Comparison of ENCODE assay signal across 20 cellular contexts in the genomic region with DNA sequence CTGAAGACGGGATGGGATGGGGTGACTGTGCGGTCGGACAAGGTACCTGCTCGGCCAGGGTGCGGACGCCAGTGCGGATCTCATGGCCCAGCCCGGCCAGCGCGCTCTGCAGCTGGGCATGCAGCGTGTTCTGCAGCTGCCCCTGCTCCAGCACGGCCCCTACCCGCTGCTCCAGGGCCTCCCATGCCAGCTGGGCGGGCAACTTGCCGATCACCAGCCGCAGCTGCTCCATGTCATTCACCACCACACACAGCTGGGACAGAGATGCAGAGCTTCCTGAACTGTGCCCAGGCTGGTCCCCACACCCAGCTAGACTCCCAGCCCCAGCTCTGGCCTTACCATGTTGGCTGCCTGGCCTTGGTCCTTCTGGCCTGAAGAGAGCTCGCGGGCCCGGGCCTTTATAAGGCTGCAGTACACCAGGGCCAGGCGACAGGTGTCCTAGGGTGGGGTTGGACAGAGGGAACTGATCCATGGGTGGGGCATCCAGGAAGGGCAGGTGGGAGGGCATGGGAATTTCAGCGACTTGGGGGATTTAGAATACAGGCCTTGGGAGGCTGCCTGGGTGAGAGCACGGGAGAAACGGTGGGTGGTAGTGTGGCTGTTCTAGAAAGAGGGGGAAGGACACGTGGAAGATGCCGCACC. TPM values are rescaled to one million over a fixed set of nuclear protein-coding genes. Genes with fewer than 3 reads are reported as not detected.
A peak's percentile ranks its signal among the peaks of the same experiment; 100 is the strongest.
DNase-seq lines count a peak whose midpoint lies in the region; ATAC-seq, FAIRE-seq and TF ChIP-seq lines count a peak whose summit lies in the region.
"Had no signal": no experiment of that assay in that cellular context is flagged by ENCODE, and none has a peak within 500 bp of the region (broad histone marks: within the 10 kb centered on the region; RNA-seq: fewer than 3 reads in every experiment).

No MANE protein-coding gene starts in this region.

- POLR2A ChIA-PET in H1 (lab: Charles Lee; ENCODE audit: partially characterized antibody) = interaction anchor here (2.1 to 16.0 kb wide), 4 partner anchors 10 to 58 kb away, joined by 7 to 216 read pairs (median 24); partner anchors contain the start of genes UNC13D and WBP2

- TF ChIP-seq POLR2A in H1 (IDR thresholded peaks at IDR 0.05; ENCODE audit: control extremely low read depth in 1 of 2, low read depth in 2 of 2, low read length in 2 of 2) = no peak

- H3K79me1 ChIP-seq in H1 (ENCODE audit: low read depth, low read length) = no peaks in the 10 kb centered on the region

- H2AFZ ChIP-seq in H1 (ENCODE audit: low read length) = no peak overlapping the region

- H3K27me3 Mint-ChIP-seq in activated T-cell treated with anti-CD3 and anti-CD28 coated beads, Interleukin-2, amount 50 U/mL, for 24 hours = no peaks in the 10 kb centered on the region
- no peaks in the 10 kb centered on the region for H3K27me3 Mint-ChIP-seq in stimulated activated memory B cell treated with anti-CD40 and anti-IgM and Interleukin-4, amounts not matched to agents 10 μg/mL and 1 μg/mL and 100 μg/mL, for 72 hours

- H3K4me2 ChIP-seq in H1 (ENCODE audit: insufficient read depth in 1 of 2, low read depth in 2 of 2, low read length in 2 of 2) = no peak overlapping the region

- WGBS in H1 (ENCODE audit: extremely low coverage in 1 of 2, insufficient coverage in 1 of 2, insufficient read length in 1 of 2, insufficient replicate concordance in 2 of 2, low coverage in 1 of 2, low lambda C conversion rate in 2 of 2, missing lambda C conversion rate in 1 of 2), 2 experiments = 95% methylated on average over 25 of the region's 25 CpGs; no CpG with 5 or more reads in 1 of the 2 experiments

- H3K23ac ChIP-seq in H1 (ENCODE audit: insufficient read length) = no peak overlapping the region

- no peak for TF ChIP-seq EP300 in H1 (IDR thresholded peaks at IDR 0.05; ENCODE audit: borderline replicate concordance in 1 of 2, low read depth in 2 of 2, low read length in 2 of 2)

- no peak overlapping the region for H3K9ac ChIP-seq in H1 (replicated peaks in 1 of 4; ENCODE audit: extremely low read depth in 1 of 4, low read depth in 3 of 4, low read length in 3 of 4)

- no peak overlapping the region for H3K4me3 Mint-ChIP-seq in activated T-cell treated with anti-CD3 and anti-CD28 coated beads, Interleukin-2, amount 50 U/mL, for 24 hours
- no peak overlapping the region for H3K4me3 Mint-ChIP-seq in stimulated activated memory B cell treated with anti-CD40 and anti-IgM and Interleukin-4, amounts not matched to agents 10 μg/mL and 1 μg/mL and 100 μg/mL, for 72 hours

- no peak overlapping the region for H4K8ac ChIP-seq in H1 (ENCODE audit: extremely low read depth, insufficient read depth, low read length)

- H3K9me3 ChIP-seq in SJCRH30 (replicated peaks) (no peaks in the 10 kb centered on the region), H1 (ENCODE audit: insufficient read depth in 2 of 2, low read depth in 1 of 2, low read length in 1 of 2) (no peaks in the 10 kb centered on the region), ascending aorta (no peaks in the 10 kb centered on the region)
- H3K9me3 ChIP-seq: heart right ventricle, prostate gland, testis had no signal

- H4K5ac ChIP-seq in H1 (ENCODE audit: insufficient read length, low read depth, low read length) = no peak overlapping the region

- no peak overlapping the region for H3K18ac ChIP-seq in H1 (ENCODE audit: extremely low read depth, low read length)

- H3K4me3 ChIP-seq in SJCRH30 (no peak overlapping the region), H1 (ENCODE audit: extremely low read depth in 1 of 4, insufficient read depth in 2 of 4, low read depth in 3 of 4, low read length in 4 of 4) (no peak overlapping the region), ascending aorta (no peak overlapping the region)
- H3K4me3 ChIP-seq: heart right ventricle, prostate gland, testis had no signal

- no peak overlapping the region for H3K56ac ChIP-seq in H1 (replicated peaks; ENCODE audit: insufficient read length, low read depth, low read length)

- H4K20me1 ChIP-seq in H1 (replicated peaks in 1 of 2; ENCODE audit: control insufficient read depth in 1 of 2, insufficient read depth in 2 of 2, low read length in 2 of 2) = no peaks in the 10 kb centered on the region

- H3K27ac ChIP-seq in SJCRH30 (no peak overlapping the region), H1 (ENCODE audit: low read depth, low read length) (no peak overlapping the region), ascending aorta (no peak overlapping the region)
- H3K27ac ChIP-seq: prostate gland, testis, WERI-Rb-1 had no signal

- H2AK5ac ChIP-seq in H1 (ENCODE audit: low read depth, low read length) = no peak overlapping the region

- no peak overlapping the region for H2BK20ac ChIP-seq in H1 (ENCODE audit: low read length)

- no peaks in the 10 kb centered on the region for H3K27me3 ChIP-seq in SJCRH30
- H3K27me3 ChIP-seq in H1 (replicated peaks in 1 of 4; ENCODE audit: control insufficient read depth in 3 of 4, extremely low read depth in 1 of 4, insufficient read depth in 3 of 4, low read length in 3 of 4) = no peaks in the 10 kb centered on the region
- H3K27me3 ChIP-seq in ascending aorta = no peaks in the 10 kb centered on the region
- H3K27me3 ChIP-seq: heart right ventricle, testis had no signal

- 0 out of 2 replicates have a peak overlapping the region, but pooled peaks have one; percentile 72 for H2BK15ac ChIP-seq in H1 (ENCODE audit: low read length)

- H2BK120ac ChIP-seq in H1 (replicated peaks; ENCODE audit: low read depth, low read length) = no peak overlapping the region

- no peaks in the 10 kb centered on the region; the same call in 1 of the 2 replicates for H3K23me2 ChIP-seq in H1 (ENCODE audit: low read depth, low read length)

- H3K27ac Mint-ChIP-seq in activated T-cell treated with anti-CD3 and anti-CD28 coated beads, Interleukin-2, amount 50 U/mL, for 24 hours = peak overlapping the region; percentile 93
- H3K27ac Mint-ChIP-seq in stimulated activated memory B cell treated with anti-CD40 and anti-IgM and Interleukin-4, amounts not matched to agents 10 μg/mL and 1 μg/mL and 100 μg/mL, for 72 hours = peak overlapping the region; percentile 57

- H3K36me3 ChIP-seq in SJCRH30 = no peaks in the 10 kb centered on the region
- H3K36me3 ChIP-seq in H1 (ENCODE audit: control insufficient read depth in 2 of 4, insufficient read depth in 4 of 4, low read length in 3 of 4) = no peaks in the 10 kb centered on the region
- H3K36me3 ChIP-seq in ascending aorta = peaks cover 17 to 55% of the 10 kb centered on the region in 2 donors
- H3K36me3 ChIP-seq: prostate gland, WERI-Rb-1 had no signal

- intact Hi-C loops in ascending aorta (cut with DNase I) = no loop called here

- CTCF ChIA-PET in H1 (lab: Charles Lee; ENCODE audit: partially characterized antibody) = interaction anchor here (0.5 to 21.9 kb wide), 7 partner anchors 9 to 233 kb away, joined by 3 to 563 read pairs (median 4); partner anchors contain the start of genes SMIM5, UNC13D and WBP2

- FAIRE-seq in H1 (lab: Jason Lieb, UNC) = no peak
- FAIRE-seq: GM18507 had no signal

- H3K79me2 ChIP-seq in H1 (ENCODE audit: control insufficient read depth in 1 of 2, insufficient read depth in 2 of 2, low read length in 2 of 2) = no peaks in the 10 kb centered on the region

- no peak for TF ChIP-seq RAD21 in H1 (IDR thresholded peaks at IDR 0.05 in 1 of 2, conservative IDR thresholded peaks at IDR 0.05 in 1 of 2; ENCODE audit: low read depth in 2 of 2, low read length in 2 of 2)

- peaks cover 12% of the 10 kb centered on the region; the same call in 1 of the 2 replicates for H3K4me1 ChIP-seq in SJCRH30
- peaks cover 0 to 30% (median 21%) of the 10 kb centered on the region in 4 experiments; a peak in 6 of 7 replicates for H3K4me1 ChIP-seq in H1 (replicated peaks in 1 of 4; ENCODE audit: control insufficient read depth in 3 of 4, insufficient read depth in 4 of 4, low read length in 3 of 4)
- H3K4me1 ChIP-seq in ascending aorta = no peaks in the 10 kb centered on the region
- H3K4me1 ChIP-seq: prostate gland had no signal

- peak overlapping the region; percentile 30; the same call in 1 of the 2 replicates for H2BK12ac ChIP-seq in H1 (ENCODE audit: low read depth, low read length)

- H3K9me3 Mint-ChIP-seq in activated T-cell treated with anti-CD3 and anti-CD28 coated beads, Interleukin-2, amount 50 U/mL, for 24 hours = no peaks in the 10 kb centered on the region
- H3K9me3 Mint-ChIP-seq in stimulated activated memory B cell treated with anti-CD40 and anti-IgM and Interleukin-4, amounts not matched to agents 10 μg/mL and 1 μg/mL and 100 μg/mL, for 72 hours = no peaks in the 10 kb centered on the region

- peak overlapping the region; percentile 66; the same call in 1 of the 2 replicates for H2BK5ac ChIP-seq in H1 (ENCODE audit: low read depth, low read length)

- H3K14ac ChIP-seq in H1 (ENCODE audit: insufficient read length) = no peak overlapping the region

- TF ChIP-seq CTCF in H1 (IDR thresholded peaks at IDR 0.05; ENCODE audit: control extremely low read depth in 1 of 3, insufficient read depth in 1 of 3, low read depth in 1 of 3, low read length in 3 of 3) (no peak), ascending aorta (IDR thresholded peaks at IDR 0.05) (no peak)

- no peak overlapping the region for H3K4ac ChIP-seq in H1 (replicated peaks; ENCODE audit: insufficient read length, low read depth, low read length)

- DNase-seq in activated T-cell treated with anti-CD3 and anti-CD28 coated beads, Interleukin-2, amount 50 U/mL, for 24 hours = no peak
- DNase-seq in activated T-cell treated with anti-CD3 and anti-CD28 coated beads for 4 hours = no peak
- peak; percentile 60 to 69 for DNase-seq in SJCRH30
- no peak for DNase-seq in H1 (ENCODE audit: low read depth in 1 of 2, low spot score in 2 of 2)
- DNase-seq in ascending aorta (ENCODE audit: low spot score in 2 of 2) = no peak
- DNase-seq in midbrain (lab: John Stamatoyannopoulos, UW) = no peak
- DNase-seq: ACHN, Calu3, cortex of kidney, heart right ventricle, Kasumi-1, NCI-H187, NCI-H510A, OCI-M1, testis, WERI-Rb-1 had no signal

- H4K91ac ChIP-seq in H1 (replicated peaks; ENCODE audit: insufficient read length, low read length) = peak overlapping the region; percentile 46

- peaks cover 36% of the 10 kb centered on the region for H3K4me1 Mint-ChIP-seq in activated T-cell treated with anti-CD3 and anti-CD28 coated beads, Interleukin-2, amount 50 U/mL, for 24 hours (ENCODE audit: low read depth)
- H3K4me1 Mint-ChIP-seq in stimulated activated memory B cell treated with anti-CD40 and anti-IgM and Interleukin-4, amounts not matched to agents 10 μg/mL and 1 μg/mL and 100 μg/mL, for 72 hours = peaks cover 15% of the 10 kb centered on the region

- ATAC-seq in stimulated activated memory B cell treated with anti-CD40 and anti-IgM and Interleukin-4, amounts not matched to agents 10 μg/mL and 1 μg/mL and 100 μg/mL, for 72 hours = no peak
- no peak for ATAC-seq in GM18870 (IDR thresholded peaks at IDR 0.05; ENCODE audit: unreplicated experiment)

- peaks cover 92% of the 10 kb centered on the region for H3K36me3 Mint-ChIP-seq in activated T-cell treated with anti-CD3 and anti-CD28 coated beads, Interleukin-2, amount 50 U/mL, for 24 hours (ENCODE audit: low read depth)
- H3K36me3 Mint-ChIP-seq in stimulated activated memory B cell treated with anti-CD40 and anti-IgM and Interleukin-4, amounts not matched to agents 10 μg/mL and 1 μg/mL and 100 μg/mL, for 72 hours = peaks cover 65% of the 10 kb centered on the region

RNA-seq across cellular contexts. Expression of gene UNC13D, which starts 9.8 kb away (rescaled TPM):
- 1.4 and 3.2 TPM in 2 replicates for total RNA-seq in SJCRH30 (2014; rRNA removed; shearing (Covaris generic))
- 7.5 and 8.4 TPM in 2 replicates for total RNA-seq in H1 (2021; fragmentation: NEBNext Ultra II Directional; extraction: Animal tissue kit (Norgen Biotek cat#: 25700))
- 3.6 and 5.2 TPM in 2 replicates for polyA plus RNA-seq in H1 (2011; rRNA removed)
- polyA plus RNA-seq in H1 (2011; cell fraction: cytosol; rRNA removed) = 77.7 TPM
- polyA plus RNA-seq in H1 (2011; cell fraction: nucleus; rRNA removed) = 15.5 TPM
- polyA plus RNA-seq in H1 (2012, experiment 1 of 2) = 4.1 to 10.3 TPM (median 7.8 TPM) in 4 replicates
- polyA plus RNA-seq in H1 (2012, experiment 2 of 2) = 1.9 TPM
- polyA plus RNA-seq in H1 (2013, experiment 1 of 2) = 3.7 TPM
- polyA plus RNA-seq in H1 (2013, experiment 2 of 2) = 4.2 TPM
- 1.9 and 2.0 TPM in 2 replicates for polyA minus RNA-seq in H1 (2011; rRNA and poly(A)+ RNA removed)
- 3.7 TPM for polyA minus RNA-seq in H1 (2011; cell fraction: cytosol; rRNA and poly(A)+ RNA removed)
- polyA minus RNA-seq in H1 (2011; cell fraction: nucleus; rRNA and poly(A)+ RNA removed) = 3.7 TPM
- total RNA-seq in ascending aorta = 33.1 TPM

RNA-seq across cellular contexts. Expression of gene WBP2, which starts 20.7 kb away (rescaled TPM):
- 36.3 and 38.3 TPM in 2 replicates for total RNA-seq in SJCRH30 (2014; rRNA removed; shearing (Covaris generic))
- 61.8 and 71.2 TPM in 2 replicates for total RNA-seq in H1 (2021; fragmentation: NEBNext Ultra II Directional; extraction: Animal tissue kit (Norgen Biotek cat#: 25700))
- polyA plus RNA-seq in H1 (2011; rRNA removed) = 48.2 and 72.0 TPM in 2 replicates
- 19.9 TPM for polyA plus RNA-seq in H1 (2011; cell fraction: cytosol; rRNA removed)
- 66.9 TPM for polyA plus RNA-seq in H1 (2011; cell fraction: nucleus; rRNA removed)
- polyA plus RNA-seq in H1 (2012, experiment 1 of 2) = 66.8 to 74.2 TPM (median 69.2 TPM) in 4 replicates
- polyA plus RNA-seq in H1 (2012, experiment 2 of 2) = 67.1 TPM
- polyA plus RNA-seq in H1 (2013, experiment 1 of 2) = 61.6 TPM
- 60.1 TPM for polyA plus RNA-seq in H1 (2013, experiment 2 of 2)
- polyA minus RNA-seq in H1 (2011; rRNA and poly(A)+ RNA removed) = 29.7 and 44.3 TPM in 2 replicates
- polyA minus RNA-seq in H1 (2011; cell fraction: cytosol; rRNA and poly(A)+ RNA removed) = 31.1 TPM
- 30.8 TPM for polyA minus RNA-seq in H1 (2011; cell fraction: nucleus; rRNA and poly(A)+ RNA removed)
- 50.7 TPM for total RNA-seq in ascending aorta

RNA-seq across cellular contexts. Expression of gene TRIM47, which starts 44.0 kb away (rescaled TPM):
- total RNA-seq in SJCRH30 (2014; rRNA removed; shearing (Covaris generic)) = 8.1 and 9.9 TPM in 2 replicates
- total RNA-seq in H1 (2021; fragmentation: NEBNext Ultra II Directional; extraction: Animal tissue kit (Norgen Biotek cat#: 25700)) = 5.1 and 6.4 TPM in 2 replicates
- 6.3 and 11.6 TPM in 2 replicates for polyA plus RNA-seq in H1 (2011; rRNA removed)
- 6.2 TPM for polyA plus RNA-seq in H1 (2011; cell fraction: cytosol; rRNA removed)
- 12.1 TPM for polyA plus RNA-seq in H1 (2011; cell fraction: nucleus; rRNA removed)
- polyA plus RNA-seq in H1 (2012, experiment 1 of 2) = 5.0 to 8.3 TPM (median 5.5 TPM) in 4 replicates
- 5.4 TPM for polyA plus RNA-seq in H1 (2012, experiment 2 of 2)
- polyA plus RNA-seq in H1 (2013, experiment 1 of 2) = 5.7 TPM
- 6.1 TPM for polyA plus RNA-seq in H1 (2013, experiment 2 of 2)
- 2.6 and 3.7 TPM in 2 replicates for polyA minus RNA-seq in H1 (2011; rRNA and poly(A)+ RNA removed)
- polyA minus RNA-seq in H1 (2011; cell fraction: cytosol; rRNA and poly(A)+ RNA removed) = 5.0 TPM
- polyA minus RNA-seq in H1 (2011; cell fraction: nucleus; rRNA and poly(A)+ RNA removed) = 6.2 TPM
- total RNA-seq in ascending aorta = 132 TPM

RNA-seq across cellular contexts. Expression of gene UNK, which starts 49.8 kb away (rescaled TPM):
- total RNA-seq in SJCRH30 (2014; rRNA removed; shearing (Covaris generic)) = 40.6 and 51.4 TPM in 2 replicates
- total RNA-seq in H1 (2021; fragmentation: NEBNext Ultra II Directional; extraction: Animal tissue kit (Norgen Biotek cat#: 25700)) = 33.0 and 33.3 TPM in 2 replicates
- 24.2 and 28.9 TPM in 2 replicates for polyA plus RNA-seq in H1 (2011; rRNA removed)
- polyA plus RNA-seq in H1 (2011; cell fraction: cytosol; rRNA removed) = 25.1 TPM
- polyA plus RNA-seq in H1 (2011; cell fraction: nucleus; rRNA removed) = 45.5 TPM
- 22.6 to 27.0 TPM (median 24.8 TPM) in 4 replicates for polyA plus RNA-seq in H1 (2012, experiment 1 of 2)
- 14.6 TPM for polyA plus RNA-seq in H1 (2012, experiment 2 of 2)
- polyA plus RNA-seq in H1 (2013, experiment 1 of 2) = 19.3 TPM
- polyA plus RNA-seq in H1 (2013, experiment 2 of 2) = 19.1 TPM
- polyA minus RNA-seq in H1 (2011; rRNA and poly(A)+ RNA removed) = 52.1 and 62.7 TPM in 2 replicates
- 38.1 TPM for polyA minus RNA-seq in H1 (2011; cell fraction: cytosol; rRNA and poly(A)+ RNA removed)
- polyA minus RNA-seq in H1 (2011; cell fraction: nucleus; rRNA and poly(A)+ RNA removed) = 75.4 TPM
- 73.9 TPM for total RNA-seq in ascending aorta

Comparison
In these comparisons a context has a peak if more than half of its experiments do, and no peak if none do; other contexts are left out.
1. DNase-seq: peak in SJCRH30 (2 of 2); none in activated T-cell treated with anti-CD3 and anti-CD28 coated beads, Interleukin-2, amount 50 U/mL, for 24 hours (single experiment), activated T-cell treated with anti-CD3 and anti-CD28 coated beads for 4 hours (single experiment), H1 (0 of 2), ascending aorta (0 of 2) and midbrain (single experiment).
2. RNA of gene TRIM47, which starts 44.0 kb away (total RNA-seq): 132 TPM in ascending aorta (single experiment); 8.1 to 9.9 TPM in SJCRH30 and 5.1 to 6.4 TPM in H1; every median in the first group is over 10 times any median in the second.